ENCODE assay signal across 1 cellular context in genomic region chr10:80260295-80261243, GRCh38.
TF ChIP-seq lines count a peak whose summit lies in the region.

No MANE protein-coding gene starts in this region.

TF ChIP-seq in HepG2, 621 proteins besides CTCF, POLR2A, EP300 and RAD21 (continues in another document):
- TF ChIP-seq ZNF383 (CRISPR knock-in tag; IDR thresholded peaks at IDR 0.05; ENCODE audit: borderline replicate concordance), result no peak
- TF ChIP-seq, protein P1, sequence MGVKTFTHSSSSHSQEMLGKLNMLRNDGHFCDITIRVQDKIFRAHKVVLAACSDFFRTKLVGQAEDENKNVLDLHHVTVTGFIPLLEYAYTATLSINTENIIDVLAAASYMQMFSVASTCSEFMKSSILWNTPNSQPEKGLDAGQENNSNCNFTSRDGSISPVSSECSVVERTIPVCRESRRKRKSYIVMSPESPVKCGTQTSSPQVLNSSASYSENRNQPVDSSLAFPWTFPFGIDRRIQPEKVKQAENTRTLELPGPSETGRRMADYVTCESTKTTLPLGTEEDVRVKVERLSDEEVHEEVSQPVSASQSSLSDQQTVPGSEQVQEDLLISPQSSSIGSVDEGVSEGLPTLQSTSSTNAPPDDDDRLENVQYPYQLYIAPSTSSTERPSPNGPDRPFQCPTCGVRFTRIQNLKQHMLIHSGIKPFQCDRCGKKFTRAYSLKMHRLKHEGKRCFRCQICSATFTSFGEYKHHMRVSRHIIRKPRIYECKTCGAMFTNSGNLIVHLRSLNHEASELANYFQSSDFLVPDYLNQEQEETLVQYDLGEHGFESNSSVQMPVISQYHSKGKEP (CRISPR knock-in tag; IDR thresholded peaks at IDR 0.05), result no peak
- TF ChIP-seq, protein P2, sequence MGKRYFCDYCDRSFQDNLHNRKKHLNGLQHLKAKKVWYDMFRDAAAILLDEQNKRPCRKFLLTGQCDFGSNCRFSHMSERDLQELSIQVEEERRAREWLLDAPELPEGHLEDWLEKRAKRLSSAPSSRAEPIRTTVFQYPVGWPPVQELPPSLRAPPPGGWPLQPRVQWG (CRISPR knock-in tag; IDR thresholded peaks at IDR 0.05; ENCODE audit: borderline replicate concordance, low read depth), result no peak
- TF ChIP-seq DR1 (CRISPR knock-in tag; IDR thresholded peaks at IDR 0.05), result no peak
- peak; percentile 34; the same call in 1 of the 2 replicates for TF ChIP-seq ERF (CRISPR knock-in tag; IDR thresholded peaks at IDR 0.05)
- no peak for TF ChIP-seq TFE3 (CRISPR knock-in tag; IDR thresholded peaks at IDR 0.05)
- TF ChIP-seq FOXA1 (IDR thresholded peaks at IDR 0.05), result no peak
- TF ChIP-seq FOXA1 (CRISPR knock-in tag; IDR thresholded peaks at IDR 0.05), result 0 out of 2 replicates have a peak, but pooled peaks have one; percentile 8
- TF ChIP-seq ZNF773 (CRISPR knock-in tag; IDR thresholded peaks at IDR 0.05; ENCODE audit: borderline replicate concordance), result no peak
- TF ChIP-seq PAXIP1 (CRISPR knock-in tag; conservative IDR thresholded peaks at IDR 0.05), result no peak
- no peak for TF ChIP-seq ZNF841 (CRISPR knock-in tag; IDR thresholded peaks at IDR 0.05; ENCODE audit: borderline replicate concordance)
- TF ChIP-seq, protein P3, sequence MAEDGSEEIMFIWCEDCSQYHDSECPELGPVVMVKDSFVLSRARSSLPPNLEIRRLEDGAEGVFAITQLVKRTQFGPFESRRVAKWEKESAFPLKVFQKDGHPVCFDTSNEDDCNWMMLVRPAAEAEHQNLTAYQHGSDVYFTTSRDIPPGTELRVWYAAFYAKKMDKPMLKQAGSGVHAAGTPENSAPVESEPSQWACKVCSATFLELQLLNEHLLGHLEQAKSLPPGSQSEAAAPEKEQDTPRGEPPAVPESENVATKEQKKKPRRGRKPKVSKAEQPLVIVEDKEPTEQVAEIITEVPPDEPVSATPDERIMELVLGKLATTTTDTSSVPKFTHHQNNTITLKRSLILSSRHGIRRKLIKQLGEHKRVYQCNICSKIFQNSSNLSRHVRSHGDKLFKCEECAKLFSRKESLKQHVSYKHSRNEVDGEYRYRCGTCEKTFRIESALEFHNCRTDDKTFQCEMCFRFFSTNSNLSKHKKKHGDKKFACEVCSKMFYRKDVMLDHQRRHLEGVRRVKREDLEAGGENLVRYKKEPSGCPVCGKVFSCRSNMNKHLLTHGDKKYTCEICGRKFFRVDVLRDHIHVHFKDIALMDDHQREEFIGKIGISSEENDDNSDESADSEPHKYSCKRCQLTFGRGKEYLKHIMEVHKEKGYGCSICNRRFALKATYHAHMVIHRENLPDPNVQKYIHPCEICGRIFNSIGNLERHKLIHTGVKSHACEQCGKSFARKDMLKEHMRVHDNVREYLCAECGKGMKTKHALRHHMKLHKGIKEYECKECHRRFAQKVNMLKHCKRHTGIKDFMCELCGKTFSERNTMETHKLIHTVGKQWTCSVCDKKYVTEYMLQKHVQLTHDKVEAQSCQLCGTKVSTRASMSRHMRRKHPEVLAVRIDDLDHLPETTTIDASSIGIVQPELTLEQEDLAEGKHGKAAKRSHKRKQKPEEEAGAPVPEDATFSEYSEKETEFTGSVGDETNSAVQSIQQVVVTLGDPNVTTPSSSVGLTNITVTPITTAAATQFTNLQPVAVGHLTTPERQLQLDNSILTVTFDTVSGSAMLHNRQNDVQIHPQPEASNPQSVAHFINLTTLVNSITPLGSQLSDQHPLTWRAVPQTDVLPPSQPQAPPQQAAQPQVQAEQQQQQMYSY (CRISPR knock-in tag; IDR thresholded peaks at IDR 0.05), result no peak
- no peak for TF ChIP-seq RERE (CRISPR knock-in tag; IDR thresholded peaks at IDR 0.05; ENCODE audit: low read depth)
- no peak for TF ChIP-seq RAD51 (IDR thresholded peaks at IDR 0.05; ENCODE audit: borderline replicate concordance)
- 0 out of 2 replicates have a peak, but pooled peaks have one; percentile 41 for TF ChIP-seq MIXL1 (CRISPR knock-in tag; IDR thresholded peaks at IDR 0.05)
- no peak for TF ChIP-seq TRAFD1 (CRISPR knock-in tag; IDR thresholded peaks at IDR 0.05; ENCODE audit: borderline replicate concordance)
- TF ChIP-seq RNF2 (conservative IDR thresholded peaks at IDR 0.05; ENCODE audit: low read depth), result no peak
- TF ChIP-seq, protein P4, sequence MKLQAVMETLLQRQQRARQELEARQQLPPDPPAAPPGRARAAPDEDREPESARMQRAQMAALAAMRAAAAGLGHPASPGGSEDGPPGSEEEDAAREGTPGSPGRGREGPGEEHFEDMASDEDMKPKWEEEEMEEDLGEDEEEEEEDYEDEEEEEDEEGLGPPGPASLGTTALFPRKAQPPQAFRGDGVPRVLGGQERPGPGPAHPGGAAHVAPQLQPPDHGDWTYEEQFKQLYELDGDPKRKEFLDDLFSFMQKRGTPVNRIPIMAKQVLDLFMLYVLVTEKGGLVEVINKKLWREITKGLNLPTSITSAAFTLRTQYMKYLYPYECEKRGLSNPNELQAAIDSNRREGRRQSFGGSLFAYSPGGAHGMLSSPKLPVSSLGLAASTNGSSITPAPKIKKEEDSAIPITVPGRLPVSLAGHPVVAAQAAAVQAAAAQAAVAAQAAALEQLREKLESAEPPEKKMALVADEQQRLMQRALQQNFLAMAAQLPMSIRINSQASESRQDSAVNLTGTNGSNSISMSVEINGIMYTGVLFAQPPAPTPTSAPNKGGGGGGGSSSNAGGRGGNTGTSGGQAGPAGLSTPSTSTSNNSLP (IDR thresholded peaks at IDR 0.05; ENCODE audit: low read depth, low read length), result peak; percentile 79; the same call in 1 of the 2 replicates
- TF ChIP-seq ZNF451 (CRISPR knock-in tag; IDR thresholded peaks at IDR 0.05), result no peak
- no peak for TF ChIP-seq ZNF44 (CRISPR knock-in tag; IDR thresholded peaks at IDR 0.05)
- TF ChIP-seq ZNF263 (CRISPR knock-in tag; IDR thresholded peaks at IDR 0.05), result no peak
- TF ChIP-seq ATF7-NPFF (CRISPR knock-in tag; IDR thresholded peaks at IDR 0.05; ENCODE audit: low read depth), result no peak
- no peak for TF ChIP-seq HMGA1 (CRISPR knock-in tag; conservative IDR thresholded peaks at IDR 0.05)
- no peak for TF ChIP-seq ZNF20 (CRISPR knock-in tag; IDR thresholded peaks at IDR 0.05)
- TF ChIP-seq ZXDC (CRISPR knock-in tag; IDR thresholded peaks at IDR 0.05), result no peak
- no peak for TF ChIP-seq MAFK (conservative IDR thresholded peaks at IDR 0.05 in 1 of 2, IDR thresholded peaks at IDR 0.05 in 1 of 2; ENCODE audit: low read length in 2 of 2)
- TF ChIP-seq, protein P5, sequence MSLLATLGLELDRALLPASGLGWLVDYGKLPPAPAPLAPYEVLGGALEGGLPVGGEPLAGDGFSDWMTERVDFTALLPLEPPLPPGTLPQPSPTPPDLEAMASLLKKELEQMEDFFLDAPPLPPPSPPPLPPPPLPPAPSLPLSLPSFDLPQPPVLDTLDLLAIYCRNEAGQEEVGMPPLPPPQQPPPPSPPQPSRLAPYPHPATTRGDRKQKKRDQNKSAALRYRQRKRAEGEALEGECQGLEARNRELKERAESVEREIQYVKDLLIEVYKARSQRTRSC (CRISPR knock-in tag; IDR thresholded peaks at IDR 0.05; ENCODE audit: low read depth), result no peak
